Comparison of ENCODE assay signal across 14 cellular contexts in the genomic region with DNA sequence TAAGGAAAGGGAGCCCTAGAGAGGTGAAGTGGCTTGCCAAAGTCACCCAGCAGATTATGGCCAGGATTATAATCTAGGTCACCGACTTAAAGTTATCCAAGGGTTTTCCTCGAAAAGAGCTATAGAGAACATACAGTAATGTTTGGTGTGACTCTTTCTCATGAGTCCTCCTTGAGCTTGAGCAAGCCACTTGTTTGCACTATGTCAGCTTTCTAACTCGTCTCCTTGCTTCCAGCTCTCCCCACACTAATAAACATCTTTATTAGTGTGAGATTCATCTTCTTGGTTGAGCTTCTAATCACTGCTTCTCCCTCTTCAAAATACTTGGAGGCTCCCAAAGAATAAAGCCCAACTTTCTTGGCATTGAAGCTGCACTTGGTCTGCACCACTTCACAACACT.
DNase-seq lines count a peak whose midpoint lies in the region; ATAC-seq and TF ChIP-seq lines count a peak whose summit lies in the region.
"Had no signal": no experiment of that assay in that cellular context is flagged by ENCODE, and none has a peak within 500 bp of the region (broad histone marks: within the 10 kb centered on the region; RNA-seq: fewer than 3 reads in every experiment).

No MANE protein-coding gene starts in this region.

- H3K36me3 ChIP-seq in heart left ventricle (no peaks in the 10 kb centered on the region), ovary (no peaks in the 10 kb centered on the region), tibial artery (no peaks in the 10 kb centered on the region), Karpas-422 (ENCODE audit: insufficient read depth, low read length) (no peaks in the 10 kb centered on the region)

- peaks cover 5% of the 10 kb centered on the region for H3K36me3 Mint-ChIP-seq in endothelial cell (ENCODE audit: low read depth, unreplicated experiment)

- no peak overlapping the region for H3K4me3 Mint-ChIP-seq in endothelial cell (ENCODE audit: unreplicated experiment)
- H3K4me3 Mint-ChIP-seq: B cell; CD4-positive, alpha-beta T cell had no signal

- H3K27me3 ChIP-seq in heart left ventricle (no peaks in the 10 kb centered on the region), ovary (no peaks in the 10 kb centered on the region), tibial artery (no peaks in the 10 kb centered on the region), Karpas-422 (ENCODE audit: low read length) (no peaks in the 10 kb centered on the region)

- no peaks in the 10 kb centered on the region for H3K79me2 ChIP-seq in Karpas-422 (ENCODE audit: low read length)

- H2AFZ ChIP-seq in Karpas-422 (ENCODE audit: low read length) = no peak overlapping the region
- H2AFZ ChIP-seq: GM23248 had no signal

- no peak for DNase-seq in left ventricle myocardium superior
- DNase-seq in heart left ventricle = no peak
- DNase-seq in ovary = no peak
- no peak for DNase-seq in tibial artery
- no peak for DNase-seq in Karpas-422
- DNase-seq in medulla oblongata (ENCODE audit: extremely low spot score) = no peak
- no peak for DNase-seq in endothelial cell (ENCODE audit: low spot score)
- DNase-seq: C1 segment of cervical spinal cord; Calu3; CD4-positive, alpha-beta T cell; DMS 273 treated with DMSO at 0.1 percent for 48 hours; GM23248 had no signal

- TF ChIP-seq EP300 in ovary (IDR thresholded peaks at IDR 0.05) = no peak

- intact Hi-C loops in left ventricle myocardium superior (cut with micrococcal nuclease) = no loop called here
- intact Hi-C loops in heart left ventricle (cut with DNase I) = no loop called here
- intact Hi-C loops in ovary (cut with DNase I) = loop anchor here in 1 of 4 donors (10.0 kb wide), 1 partner anchor 110 kb away; no protein-coding TSS in a partner anchor
- intact Hi-C loops in tibial artery (cut with DNase I; ENCODE audit: low total_unique reads) = no loop called here

- no peak overlapping the region for H3K27ac Mint-ChIP-seq in endothelial cell (ENCODE audit: unreplicated experiment)
- H3K27ac Mint-ChIP-seq: B cell; CD4-positive, alpha-beta T cell had no signal

- H3K27ac ChIP-seq in heart left ventricle = peak overlapping the region in 2 of 12 donors; percentile 2 to 6
- peak overlapping the region; percentile 21 to 36 for H3K27ac ChIP-seq in ovary
- peak overlapping the region; percentile 54 to 68 for H3K27ac ChIP-seq in tibial artery
- no peak overlapping the region for H3K27ac ChIP-seq in Karpas-422 (ENCODE audit: low read length)
- H3K27ac ChIP-seq: GM23248 had no signal

- ATAC-seq in left ventricle myocardium superior = peak; percentile 57
- ATAC-seq in heart left ventricle = no peak
- ATAC-seq: HCT116 had no signal

- H4K20me1 ChIP-seq in Karpas-422 (ENCODE audit: insufficient read depth, low read depth, low read length) = no peaks in the 10 kb centered on the region

- no peak overlapping the region for H3K4me2 ChIP-seq in Karpas-422 (ENCODE audit: low read depth, low read length, poor library complexity, severe bottlenecking)

- H3K4me1 ChIP-seq in heart left ventricle (peaks cover 0 to 17% (median 0%) of the 10 kb centered on the region in 12 donors), ovary (ENCODE audit: insufficient read depth) (peaks cover 9% of the 10 kb centered on the region), tibial artery (peaks cover 0 to 42% (median 17%) of the 10 kb centered on the region in 4 donors), Karpas-422 (ENCODE audit: low read length) (no peaks in the 10 kb centered on the region)

- H3K9me3 ChIP-seq in heart left ventricle (peaks cover 0 to 10% (median 0%) of the 10 kb centered on the region in 12 donors), ovary (no peaks in the 10 kb centered on the region), tibial artery (no peaks in the 10 kb centered on the region), Karpas-422 (ENCODE audit: low read length) (no peaks in the 10 kb centered on the region)

- H3K9ac ChIP-seq in Karpas-422 (ENCODE audit: low read length) = no peak overlapping the region
- H3K9ac ChIP-seq: GM23248 had no signal

- H3K4me1 Mint-ChIP-seq in endothelial cell (ENCODE audit: unreplicated experiment) = no peaks in the 10 kb centered on the region
- H3K4me1 Mint-ChIP-seq: B cell had no signal

- 33 to 56% (median 45%) methylated on average over 3 of the region's 3 CpGs for WGBS in heart left ventricle, 4 donors
- 28 to 50% (median 32%) methylated on average over 3 of the region's 3 CpGs for WGBS in ovary, 3 donors

- no peaks in the 10 kb centered on the region for H3K27me3 Mint-ChIP-seq in endothelial cell (ENCODE audit: unreplicated experiment)

- H3K4me3 ChIP-seq in heart left ventricle (no peak overlapping the region), ovary (no peak overlapping the region), tibial artery (no peak overlapping the region), Karpas-422 (ENCODE audit: low read length) (no peak overlapping the region)
- H3K4me3 ChIP-seq: GM23248 had no signal

- H3K9me2 ChIP-seq in Karpas-422 (replicated peaks; ENCODE audit: insufficient read depth, low read length) = no peaks in the 10 kb centered on the region

- TF ChIP-seq POLR2A in heart left ventricle (IDR thresholded peaks at IDR 0.05) (no peak), ovary (IDR thresholded peaks at IDR 0.05) (no peak)

- TF ChIP-seq CTCF in heart left ventricle (IDR thresholded peaks at IDR 0.05) (no peak), ovary (IDR thresholded peaks at IDR 0.05) (no peak), tibial artery (IDR thresholded peaks at IDR 0.05) (no peak), endothelial cell (IDR thresholded peaks at IDR 0.05; ENCODE audit: unreplicated experiment) (no peak)

- peaks cover 14% of the 10 kb centered on the region for H3K9me3 Mint-ChIP-seq in endothelial cell (ENCODE audit: unreplicated experiment)
